In the genomic region with DNA sequence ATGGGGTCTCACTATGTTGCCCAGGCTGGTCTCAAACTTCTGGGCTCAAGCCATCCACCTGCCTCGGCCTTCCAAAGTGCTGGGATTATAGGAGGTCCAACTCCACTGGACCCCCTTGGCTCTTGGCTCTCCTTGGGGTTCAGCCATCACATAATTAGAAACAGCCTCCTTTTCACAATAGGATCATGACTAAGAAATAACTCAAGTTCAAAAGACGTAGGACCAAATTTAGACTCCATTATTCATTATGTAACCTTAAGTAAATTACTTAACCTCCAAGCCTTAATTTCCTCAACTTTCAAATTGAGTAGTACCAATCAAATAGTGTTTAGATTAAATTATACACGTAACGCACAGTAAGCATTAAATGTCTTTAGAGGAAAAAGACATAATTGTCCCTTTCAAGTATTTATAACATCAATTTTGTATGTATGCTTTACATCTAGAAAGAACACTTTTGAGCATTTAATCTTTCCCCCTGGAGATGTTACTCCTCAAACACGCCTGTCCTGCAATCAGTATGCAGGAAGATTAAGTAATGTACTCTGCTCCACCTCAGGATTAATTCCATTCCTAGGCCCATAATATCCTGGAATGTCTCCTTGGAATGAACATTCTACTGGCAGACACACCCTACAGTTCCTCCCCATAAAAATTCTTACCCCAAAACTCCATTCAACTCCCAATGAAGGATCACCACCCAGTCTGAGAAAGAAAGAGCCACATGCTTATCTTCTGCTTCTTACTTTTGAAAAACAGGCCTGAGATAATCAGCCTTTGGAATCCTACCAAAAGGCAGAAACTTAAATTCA, we compare ENCODE assay signal across 17 cellular contexts. TPM values are rescaled to one million over a fixed set of nuclear protein-coding genes. Genes with fewer than 3 reads are reported as not detected.
DNase-seq lines count a peak whose midpoint lies in the region; ATAC-seq and TF ChIP-seq lines count a peak whose summit lies in the region.
"Had no signal": no experiment of that assay in that cellular context is flagged by ENCODE, and none has a peak within 500 bp of the region (broad histone marks: within the 10 kb centered on the region; RNA-seq: fewer than 3 reads in every experiment).

No MANE protein-coding gene starts in this region.

- H3K36me3 ChIP-seq in Caco-2 (ENCODE audit: control insufficient read depth, insufficient read depth, low read length) (no peaks in the 10 kb centered on the region), esophagus muscularis mucosa (no peaks in the 10 kb centered on the region)
- H3K36me3 ChIP-seq: BLaER1 treated with 17β-estradiol and CSF1 and Interleukin-3, amounts not matched to agents 10 nM and 100 nM; prostate gland had no signal

- intact Hi-C loops in Caco-2 (cut with micrococcal nuclease; ENCODE audit: unreplicated experiment): loop anchor here (1.0 to 5.0 kb wide), 2 partner anchors 35 to 51 kb away; no protein-coding TSS in a partner anchor
- intact Hi-C loops in esophagus muscularis mucosa (cut with DNase I): no loop called here

- peaks cover 31% of the 10 kb centered on the region for H3K4me1 Mint-ChIP-seq in Caco-2 (ENCODE audit: low read depth, unreplicated experiment)
- H3K4me1 Mint-ChIP-seq in activated naive CD8-positive, alpha-beta T cell treated with anti-CD3 and anti-CD28 coated beads for 36 hours: no peaks in the 10 kb centered on the region
- H3K4me1 Mint-ChIP-seq: central memory CD8-positive, alpha-beta T cell had no signal

- no peak overlapping the region for H3K4me3 ChIP-seq in Caco-2 (ENCODE audit: low read depth, low read length)
- no peak overlapping the region for H3K4me3 ChIP-seq in esophagus muscularis mucosa
- H3K4me3 ChIP-seq: BLaER1 treated with 17β-estradiol and CSF1 and Interleukin-3, amounts not matched to agents 10 nM and 100 nM; prostate gland had no signal

- TF ChIP-seq EP300 in esophagus muscularis mucosa (IDR thresholded peaks at IDR 0.05): no peak

- CTCF ChIA-PET in Caco-2 (lab: Charles Lee): no interaction called here

- H3K27ac Mint-ChIP-seq in Caco-2 (ENCODE audit: unreplicated experiment): peak overlapping the region; percentile 91
- no peak overlapping the region for H3K27ac Mint-ChIP-seq in activated naive CD8-positive, alpha-beta T cell treated with anti-CD3 and anti-CD28 coated beads for 36 hours

- H3K9me3 ChIP-seq in Caco-2 (no peaks in the 10 kb centered on the region), esophagus muscularis mucosa (no peaks in the 10 kb centered on the region)
- H3K9me3 ChIP-seq: BLaER1 treated with 17β-estradiol and CSF1 and Interleukin-3, amounts not matched to agents 10 nM and 100 nM; prostate gland had no signal

- DNase-seq in Caco-2 (peak; percentile 38 to 40), LoVo (ENCODE audit: low spot score) (peak; percentile 74), esophagus muscularis mucosa (ENCODE audit: extremely low spot score) (no peak), renal cortical epithelial cell (ENCODE audit: low read depth) (peak; percentile 43), pons (ENCODE audit: low spot score) (no peak), NCI-H446 (lab: John Stamatoyannopoulos, UW) (no peak)
- DNase-seq in activated naive CD8-positive, alpha-beta T cell treated with anti-CD3 and anti-CD28 coated beads for 36 hours: no peak
- DNase-seq: activated CD8-positive, alpha-beta memory T cell treated with anti-CD3 and anti-CD28 coated beads for 24 hours; activated naive CD4-positive, alpha-beta T cell; NCI-H1930; NCI-H82; stimulated activated CD4-positive, alpha-beta T cell treated with anti-CD3 and anti-CD28 coated beads, Interleukin-2, amount 100 ng/mL, for 24 hours had no signal

- peak overlapping the region; percentile 43 for H3K4me3 Mint-ChIP-seq in Caco-2 (ENCODE audit: unreplicated experiment)
- no peak overlapping the region for H3K4me3 Mint-ChIP-seq in activated naive CD8-positive, alpha-beta T cell treated with anti-CD3 and anti-CD28 coated beads for 36 hours
- H3K4me3 Mint-ChIP-seq: central memory CD8-positive, alpha-beta T cell had no signal

- BruUV-seq in Caco-2 (replicated peaks; lab: Mats Ljungman, UMichigan): no TSS peak

- no peak for TF ChIP-seq CTCF in Caco-2 (IDR thresholded peaks at IDR 0.05; ENCODE audit: insufficient read depth in 1 of 2, low read depth in 1 of 2, low read length in 1 of 2, severe bottlenecking in 1 of 2, unreplicated experiment in 1 of 2)
- no peak for TF ChIP-seq CTCF in esophagus muscularis mucosa (IDR thresholded peaks at IDR 0.05)

- H3K4me1 ChIP-seq in Caco-2 (peaks cover 27% of the 10 kb centered on the region), esophagus muscularis mucosa (peaks cover 26 to 54% (median 42%) of the 10 kb centered on the region in 4 donors)
- H3K4me1 ChIP-seq: BLaER1 treated with 17β-estradiol and CSF1 and Interleukin-3, amounts not matched to agents 10 nM and 100 nM; prostate gland had no signal

- no peaks in the 10 kb centered on the region for H3K9me3 Mint-ChIP-seq in Caco-2 (ENCODE audit: unreplicated experiment)
- H3K9me3 Mint-ChIP-seq in activated naive CD8-positive, alpha-beta T cell treated with anti-CD3 and anti-CD28 coated beads for 36 hours: no peaks in the 10 kb centered on the region

- H3K27ac ChIP-seq in esophagus muscularis mucosa (replicated peaks in 1 of 4): peak overlapping the region; percentile 2 to 52 (median 31)
- H3K27ac ChIP-seq: BLaER1 treated with 17β-estradiol and CSF1 and Interleukin-3, amounts not matched to agents 10 nM and 100 nM; KMS-11; prostate gland had no signal

- no peaks in the 10 kb centered on the region for H3K36me3 Mint-ChIP-seq in Caco-2 (ENCODE audit: insufficient read depth, unreplicated experiment)
- H3K36me3 Mint-ChIP-seq in activated naive CD8-positive, alpha-beta T cell treated with anti-CD3 and anti-CD28 coated beads for 36 hours: no peaks in the 10 kb centered on the region

- 77% methylated on average over 5 of the region's 5 CpGs for WGBS in esophagus muscularis mucosa

- POLR2A ChIA-PET in Caco-2 (lab: Charles Lee): no interaction called here

- no peak for TF ChIP-seq POLR2A in esophagus muscularis mucosa (IDR thresholded peaks at IDR 0.05; ENCODE audit: low read depth)

- H3K27me3 ChIP-seq in Caco-2 (replicated peaks; ENCODE audit: control insufficient read depth, insufficient read depth, low read length) (no peaks in the 10 kb centered on the region), esophagus muscularis mucosa (no peaks in the 10 kb centered on the region)
- H3K27me3 ChIP-seq: BLaER1 treated with 17β-estradiol and CSF1 and Interleukin-3, amounts not matched to agents 10 nM and 100 nM had no signal

- ATAC-seq in GM21367 (IDR thresholded peaks at IDR 0.05; ENCODE audit: unreplicated experiment): no peak

- no peaks in the 10 kb centered on the region for H3K27me3 Mint-ChIP-seq in Caco-2 (ENCODE audit: insufficient read depth, unreplicated experiment)
- H3K27me3 Mint-ChIP-seq in activated naive CD8-positive, alpha-beta T cell treated with anti-CD3 and anti-CD28 coated beads for 36 hours: peaks cover 5% of the 10 kb centered on the region
- H3K27me3 Mint-ChIP-seq: central memory CD8-positive, alpha-beta T cell had no signal

RNA-seq across cellular contexts. Expression of gene COBLL1, which starts 49.1 kb away (rescaled TPM):
- total RNA-seq in Caco-2 (2022) (42.1 and 47.9 TPM in 2 replicates), esophagus muscularis mucosa (10 to 100 TPM; 41.4 to 66.0 (median 61.9) TPM), renal cortical epithelial cell (11.6 and 117 TPM in 2 replicates)
- under 1 TPM; 0.28 to 0.45 TPM for total RNA-seq in activated naive CD8-positive, alpha-beta T cell treated with anti-CD3 and anti-CD28 coated beads for 36 hours

Comparison
In these comparisons a context has a peak if more than half of its experiments do, and no peak if none do; other contexts are left out.
1. DNase-seq: peak in Caco-2 (2 of 2), LoVo (single experiment) and renal cortical epithelial cell (single experiment); none in esophagus muscularis mucosa (single experiment), pons (single experiment), activated naive CD8-positive, alpha-beta T cell treated with anti-CD3 and anti-CD28 coated beads for 36 hours (single experiment) and NCI-H446 (0 of 2).